In the genomic region with DNA sequence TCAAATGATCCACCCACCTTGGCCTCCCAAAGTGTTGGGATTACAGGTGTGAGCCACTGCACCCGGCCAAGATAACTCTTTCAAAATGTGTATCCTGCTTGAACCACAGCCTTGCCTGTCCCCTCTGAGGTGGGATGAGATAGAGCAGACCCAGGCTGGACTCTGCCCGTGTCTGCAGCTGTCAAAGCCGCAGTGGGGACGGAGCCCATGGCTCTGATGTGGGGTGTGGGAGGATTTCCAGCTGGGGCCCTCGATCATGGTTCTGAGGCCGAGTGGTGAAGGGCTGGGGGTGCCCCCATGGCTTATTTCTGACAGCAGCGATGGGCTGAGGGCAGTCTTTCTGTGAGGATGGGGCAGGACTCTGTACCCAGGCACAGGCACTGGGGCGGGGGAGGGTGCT, we compare ENCODE assay signal across 25 cellular contexts.
"Had no signal": no experiment of that assay in that cellular context is flagged by ENCODE, and none has a peak within 500 bp of the region (broad histone marks: within the 10 kb centered on the region; RNA-seq: fewer than 3 reads in every experiment).

No MANE protein-coding gene starts in this region.

- H3K27ac ChIP-seq: HL-60, KMS-11, SJSA1, SK-N-MC had no signal

- H3K9ac ChIP-seq: KMS-11 had no signal

- H3K9me3 ChIP-seq: SJSA1 had no signal

- H3K4me2 ChIP-seq: KMS-11 had no signal

- FAIRE-seq: HTR-8/SVneo, K562 had no signal

- H3K9me3 Mint-ChIP-seq: IgD-negative memory B cell had no signal

- H3K4me3 ChIP-seq: K562, SJSA1, SK-N-MC had no signal

- ATAC-seq: K562, Panc1, PC-3, Right ventricle myocardium inferior had no signal

- H3K4me3 Mint-ChIP-seq: IgD-negative memory B cell had no signal

- H3K4me1 ChIP-seq: SJSA1 had no signal

- H3K27me3 Mint-ChIP-seq: IgD-negative memory B cell had no signal

- H3K27me3 ChIP-seq: SJSA1 had no signal

- DNase-seq: Kasumi-1, MM.1S, NCI-H1092 treated with DMSO at 0.1 percent for 48 hours, NCI-H1436, NCI-H187, NCI-H2029, NCI-H2081 treated with DMSO at 0.1 percent for 48 hours, NCI-H2171, NCI-H226, NCI-H446, NCI-H510A, NCI-H524 treated with DMSO at 0.1 percent for 48 hours, NCI-H69, NCI-H774, PC-3, SIG-M5 had no signal
